ENCODE assay signal across 14 cellular contexts in genomic region chr6:152270301-152270925, GRCh38.
DNase-seq lines count a peak whose midpoint lies in the region; ATAC-seq and TF ChIP-seq lines count a peak whose summit lies in the region.
"Had no signal": no experiment of that assay in that cellular context is flagged by ENCODE, and none has a peak within 500 bp of the region (broad histone marks: within the 10 kb centered on the region; RNA-seq: fewer than 3 reads in every experiment).

No MANE protein-coding gene starts in this region.

- H3K27ac ChIP-seq in GM23248 (no peak overlapping the region), skeletal muscle tissue (ENCODE audit: low read depth, low read length) (peak overlapping the region; percentile 75)
- H3K27ac ChIP-seq: pancreas had no signal

- H3K9me2 ChIP-seq in GM23248 (ENCODE audit: insufficient read depth), result no peaks in the 10 kb centered on the region

- H3K27me3 ChIP-seq in GM23248 (replicated peaks; ENCODE audit: insufficient read depth), result no peaks in the 10 kb centered on the region
- no peaks in the 10 kb centered on the region for H3K27me3 ChIP-seq in skeletal muscle tissue (ENCODE audit: control insufficient read depth in 3 of 3, insufficient read depth in 3 of 3, low read length in 3 of 3)
- H3K27me3 ChIP-seq: pancreas had no signal

- H3K4me1 ChIP-seq in GM23248 (ENCODE audit: insufficient read depth) (peaks cover 50% of the 10 kb centered on the region), skeletal muscle tissue (ENCODE audit: control insufficient read depth in 3 of 3, insufficient read depth in 3 of 3, low read length in 3 of 3) (peaks cover 40 to 43% (median 42%) of the 10 kb centered on the region in 3 donors)

- TF ChIP-seq CTCF in fibroblast of pulmonary artery (IDR thresholded peaks at IDR 0.05; ENCODE audit: low read length, missing control alignments), result no peak
- no peak for TF ChIP-seq CTCF in lower leg skin (IDR thresholded peaks at IDR 0.05)

- H3F3A ChIP-seq in GM23248 (ENCODE audit: insufficient read depth), result peaks cover 60% of the 10 kb centered on the region

- peaks cover 32% of the 10 kb centered on the region for H3K36me3 ChIP-seq in GM23248 (ENCODE audit: low read depth)
- peaks cover 0 to 5% (median 0%) of the 10 kb centered on the region in 3 donors for H3K36me3 ChIP-seq in skeletal muscle tissue (ENCODE audit: control insufficient read depth in 3 of 3, insufficient read depth in 3 of 3, low read length in 3 of 3)

- in situ Hi-C loops in GM23248 (cut with MboI), result no loop called here

- 93 to 95% methylated on average over 1 of the region's 1 CpG for WGBS in GM23248 (ENCODE audit: low coverage in 1 of 2, low lambda C conversion rate in 2 of 2, missing lambda C conversion rate in 2 of 2), 2 experiments
- 92 to 96% methylated on average over 1 of the region's 1 CpG for WGBS in lower leg skin, 2 donors

- peak overlapping the region; percentile 9 for H3K4me2 ChIP-seq in GM23248 (ENCODE audit: unreplicated experiment)

- no peaks in the 10 kb centered on the region for H3K79me2 ChIP-seq in GM23248 (ENCODE audit: insufficient read depth)

- H3K9me3 ChIP-seq in GM23248 (ENCODE audit: low read depth) (no peaks in the 10 kb centered on the region), skeletal muscle tissue (ENCODE audit: control insufficient read depth in 3 of 3, low read length in 3 of 3) (no peaks in the 10 kb centered on the region)
- H3K9me3 ChIP-seq: pancreas had no signal

- intact Hi-C loops in lower leg skin (cut with DNase I; ENCODE audit: low total_unique reads), result no loop called here

- H3K9ac ChIP-seq in GM23248 (no peak overlapping the region), skeletal muscle tissue (ENCODE audit: low read depth in 1 of 3, low read length in 3 of 3) (peak overlapping the region in 1 of 3 donors; percentile 12)

- H3K4me3 ChIP-seq in GM23248 (no peak overlapping the region), fibroblast of pulmonary artery (replicated peaks; ENCODE audit: low read depth, low read length) (no peak overlapping the region), skeletal muscle tissue (ENCODE audit: low read length in 3 of 3) (no peak overlapping the region), lower leg skin (ENCODE audit: low read depth, poor library complexity, severe bottlenecking) (no peak overlapping the region)
- H3K4me3 ChIP-seq: pancreas had no signal

- DNase-seq in GM23248 (peak; percentile 85), RPMI7951 (ENCODE audit: low read depth) (peak; percentile 56), fibroblast of pulmonary artery (ENCODE audit: low read depth) (peak; percentile 44), NCI-H2196 treated with DMSO at 0.1 percent for 48 hours (lab: John Stamatoyannopoulos, UW; ENCODE audit: unreplicated experiment) (no peak), lower leg skin (ENCODE audit: low spot score in 2 of 2) (no peak)
- DNase-seq: activated effector memory CD4-positive, alpha-beta T cell treated with Interleukin-2 at 50 U/mL for 16 hours; GDM1; NCI-H2029 treated with DMSO at 0.1 percent for 48 hours; pancreas; RPMI8226 had no signal

- ATAC-seq in HG03354 (IDR thresholded peaks at IDR 0.05; ENCODE audit: poor library complexity, severe bottlenecking, unreplicated experiment) (no peak), HG03457 (IDR thresholded peaks at IDR 0.05; ENCODE audit: unreplicated experiment) (no peak)
- ATAC-seq: pancreas, WTC11 had no signal

- H4K20me1 ChIP-seq in GM23248 (ENCODE audit: insufficient read depth), result no peaks in the 10 kb centered on the region

- no peak for TF ChIP-seq POLR2A in lower leg skin (IDR thresholded peaks at IDR 0.05)

- H2AFZ ChIP-seq in GM23248, result no peak overlapping the region

Comparison
In these comparisons a context has a peak if more than half of its experiments do, and no peak if none do; other contexts are left out.
1. DNase-seq: peak in GM23248 (single experiment), RPMI7951 (single experiment) and fibroblast of pulmonary artery (single experiment); none in NCI-H2196 treated with DMSO at 0.1 percent for 48 hours (single experiment) and lower leg skin (0 of 2).